18 cellular contexts compared by ENCODE assay signal in genomic region chr11:36383200-36383599, GRCh38.
DNase-seq lines count a peak whose midpoint lies in the region; ATAC-seq and TF ChIP-seq lines count a peak whose summit lies in the region.
"Had no signal": no experiment of that assay in that cellular context is flagged by ENCODE, and none has a peak within 500 bp of the region (broad histone marks: within the 10 kb centered on the region; RNA-seq: fewer than 3 reads in every experiment).

No MANE protein-coding gene starts in this region.

- peaks cover 25% of the 10 kb centered on the region for H3K27me3 Mint-ChIP-seq in activated T-cell treated with anti-CD3 and anti-CD28 coated beads, Interleukin-2, amount 50 U/mL, for 72 hours (ENCODE audit: low read depth)
- H3K27me3 Mint-ChIP-seq in activated T-cell treated with anti-CD3 and anti-CD28 coated beads, Interleukin-2, amount 50 U/mL, for 24 hours = peaks cover 30% of the 10 kb centered on the region
- no peaks in the 10 kb centered on the region for H3K27me3 Mint-ChIP-seq in osteocyte (ENCODE audit: unreplicated experiment)

- DNase-seq in activated T-cell treated with anti-CD3 and anti-CD28 coated beads, Interleukin-2, amount 50 U/mL, for 72 hours = no peak
- no peak for DNase-seq in activated T-cell treated with anti-CD3 and anti-CD28 coated beads, Interleukin-2, amount 50 U/mL, for 24 hours
- DNase-seq in globus pallidus (ENCODE audit: low spot score) = peak; percentile 75
- DNase-seq in osteocyte (ENCODE audit: extremely low spot score, unreplicated experiment) = no peak
- no peak for DNase-seq in UCSD-AML1 (lab: John Stamatoyannopoulos, UW; ENCODE audit: unreplicated experiment)
- DNase-seq in left lobe of liver (ENCODE audit: low spot score) = no peak
- no peak for DNase-seq in Right ventricle myocardium superior
- DNase-seq: DMS 273 treated with DMSO at 0.1 percent for 48 hours, GF-D8, IMR-90, Karpas-422, MM.1S, NCI-H1092 treated with DMSO at 0.1 percent for 48 hours, NCI-H1694, NCI-H510A treated with DMSO at 0.1 percent for 48 hours, NCI-H82, PC-9 had no signal

- H3K27ac Mint-ChIP-seq in activated T-cell treated with anti-CD3 and anti-CD28 coated beads, Interleukin-2, amount 50 U/mL, for 72 hours = peak overlapping the region; percentile 59
- no peak overlapping the region for H3K27ac Mint-ChIP-seq in activated T-cell treated with anti-CD3 and anti-CD28 coated beads, Interleukin-2, amount 50 U/mL, for 24 hours
- H3K27ac Mint-ChIP-seq in osteocyte (ENCODE audit: unreplicated experiment) = peak overlapping the region; percentile 88

- no peak overlapping the region for H3K4me3 Mint-ChIP-seq in activated T-cell treated with anti-CD3 and anti-CD28 coated beads, Interleukin-2, amount 50 U/mL, for 72 hours
- H3K4me3 Mint-ChIP-seq in activated T-cell treated with anti-CD3 and anti-CD28 coated beads, Interleukin-2, amount 50 U/mL, for 24 hours = no peak overlapping the region
- no peak overlapping the region for H3K4me3 Mint-ChIP-seq in osteocyte (ENCODE audit: unreplicated experiment)

- no peak for ATAC-seq in activated T-cell treated with anti-CD3 and anti-CD28 coated beads, Interleukin-2, amount 50 U/mL, for 72 hours (replicated peaks in 1 of 2)
- ATAC-seq in left lobe of liver = no peak
- ATAC-seq in Right ventricle myocardium superior (ENCODE audit: poor library complexity) = no peak
- ATAC-seq in GM21576 (IDR thresholded peaks at IDR 0.05; ENCODE audit: unreplicated experiment) = no peak

- TF ChIP-seq CTCF in osteocyte (IDR thresholded peaks at IDR 0.05) = no peak

- peaks cover 28% of the 10 kb centered on the region for H3K4me1 Mint-ChIP-seq in activated T-cell treated with anti-CD3 and anti-CD28 coated beads, Interleukin-2, amount 50 U/mL, for 72 hours (ENCODE audit: low read depth)
- peaks cover 35% of the 10 kb centered on the region for H3K4me1 Mint-ChIP-seq in activated T-cell treated with anti-CD3 and anti-CD28 coated beads, Interleukin-2, amount 50 U/mL, for 24 hours (ENCODE audit: low read depth)
- peaks cover 85% of the 10 kb centered on the region for H3K4me1 Mint-ChIP-seq in osteocyte (ENCODE audit: unreplicated experiment)

- H3K9me3 Mint-ChIP-seq in activated T-cell treated with anti-CD3 and anti-CD28 coated beads, Interleukin-2, amount 50 U/mL, for 72 hours = no peaks in the 10 kb centered on the region
- H3K9me3 Mint-ChIP-seq in activated T-cell treated with anti-CD3 and anti-CD28 coated beads, Interleukin-2, amount 50 U/mL, for 24 hours = no peaks in the 10 kb centered on the region
- no peaks in the 10 kb centered on the region for H3K9me3 Mint-ChIP-seq in osteocyte (ENCODE audit: unreplicated experiment)

- peaks cover 4 to 6% of the 10 kb centered on the region in 2 donors for H3K36me3 Mint-ChIP-seq in activated T-cell treated with anti-CD3 and anti-CD28 coated beads, Interleukin-2, amount 50 U/mL, for 72 hours (ENCODE audit: insufficient read depth in 2 of 2)
- peaks cover 15% of the 10 kb centered on the region for H3K36me3 Mint-ChIP-seq in activated T-cell treated with anti-CD3 and anti-CD28 coated beads, Interleukin-2, amount 50 U/mL, for 24 hours (ENCODE audit: low read depth)
- H3K36me3 Mint-ChIP-seq in osteocyte (ENCODE audit: unreplicated experiment) = peaks cover 52% of the 10 kb centered on the region

- intact Hi-C loops in Right ventricle myocardium superior (cut with DNase I) = no loop called here
